Comparison of ENCODE assay signal across 19 cellular contexts in genomic region chr9:22401671-22402070, GRCh38. TPM values are rescaled to one million over a fixed set of nuclear protein-coding genes. Genes with fewer than 3 reads are reported as not detected.
DNase-seq lines count a peak whose midpoint lies in the region; ATAC-seq and TF ChIP-seq lines count a peak whose summit lies in the region.
"Had no signal": no experiment of that assay in that cellular context is flagged by ENCODE, and none has a peak within 500 bp of the region (broad histone marks: within the 10 kb centered on the region; RNA-seq: fewer than 3 reads in every experiment).

No MANE protein-coding gene starts in this region.

- peak; percentile 54 for DNase-seq in Caki2 (ENCODE audit: low read depth)
- DNase-seq in RPMI7951 (ENCODE audit: low read depth), result peak; percentile 16
- peak; percentile 33 for DNase-seq in dedifferentiated amniotic fluid mesenchymal stem cell (ENCODE audit: extremely low spot score)
- peak; percentile 31 for DNase-seq in myocyte (ENCODE audit: low read depth)
- DNase-seq in stimulated activated naive CD8-positive, alpha-beta T cell treated with anti-CD3 and anti-CD28 coated beads, Interleukin-15, Interleukin-2, amounts not matched to agents 100 U/mL and 50 U/mL, for 24 hours, result no peak
- no peak for DNase-seq in foreskin melanocyte
- no peak for DNase-seq in NCI-H748 (lab: John Stamatoyannopoulos, UW; ENCODE audit: unreplicated experiment)
- no peak for DNase-seq in mesothelial cell of epicardium (ENCODE audit: low spot score in 2 of 2, unreplicated experiment in 2 of 2)
- DNase-seq: CD8-positive, alpha-beta memory T cell; DMS79 treated with DMSO at 0.1 percent for 48 hours; KBM-7; NCI-H1436; NCI-H2029; NCI-H2171; NCI-H446 treated with DMSO at 0.1 percent for 48 hours; NCI-H748 treated with DMSO at 0.1 percent for 48 hours; PC-9 had no signal

- H3K4me1 Mint-ChIP-seq in mesothelial cell of epicardium, result no peaks in the 10 kb centered on the region
- H3K4me1 Mint-ChIP-seq: CD8-positive, alpha-beta memory T cell; GM23338 had no signal

- in situ Hi-C loops in Caki2 (cut with HindIII; ENCODE audit: low pct_unique_long_range_greater_than_20kb, low sequenced_read_pairs), result no loop called here

- no peak for ATAC-seq in stimulated activated naive CD8-positive, alpha-beta T cell treated with anti-CD3 and anti-CD28 coated beads, Interleukin-15, Interleukin-2, amounts not matched to agents 100 U/mL and 50 U/mL, for 24 hours
- ATAC-seq: GM12878, GM23338 had no signal

- no peak overlapping the region for H3K4me3 Mint-ChIP-seq in mesothelial cell of epicardium
- H3K4me3 Mint-ChIP-seq: CD8-positive, alpha-beta memory T cell; GM23338 had no signal

- H3K27me3 Mint-ChIP-seq in mesothelial cell of epicardium (ENCODE audit: low read depth), result no peaks in the 10 kb centered on the region

- no peaks in the 10 kb centered on the region for H3K36me3 Mint-ChIP-seq in mesothelial cell of epicardium
- H3K36me3 Mint-ChIP-seq: CD8-positive, alpha-beta memory T cell had no signal

- TF ChIP-seq CTCF in mesothelial cell of epicardium (IDR thresholded peaks at IDR 0.05; ENCODE audit: unreplicated experiment), result no peak

- H3K27ac Mint-ChIP-seq in mesothelial cell of epicardium, result no peak overlapping the region
- H3K27ac Mint-ChIP-seq: CD8-positive, alpha-beta memory T cell; GM23338 had no signal

- H3K9me3 Mint-ChIP-seq in mesothelial cell of epicardium, result peaks cover under 1% of the 10 kb centered on the region
- H3K9me3 Mint-ChIP-seq: CD8-positive, alpha-beta memory T cell; GM23338 had no signal

RNA-seq across cellular contexts. Expression of gene DMRTA1, which starts 45.0 kb away (rescaled TPM):
- 6.0 and 7.3 TPM in 2 replicates for total RNA-seq in Caki2 (2014; rRNA removed; shearing (Covaris generic); ENCODE audit: low replicate concordance)
- total RNA-seq in RPMI7951 (2014; rRNA removed; shearing (Covaris generic)), result 0.78 and 1.1 TPM in 2 replicates
- total RNA-seq in myocyte, result 1.7 and 2.0 TPM in 2 replicates
- polyA plus RNA-seq in myocyte (2012), result 0.78 TPM
- 1.5 to 1.6 TPM (median 1.6 TPM) in 3 replicates for total RNA-seq in mesothelial cell of epicardium
- total RNA-seq: CD8-positive, alpha-beta memory T cell; GM12878 had no signal
- polyA plus RNA-seq: CD8-positive, alpha-beta memory T cell; GM12878 had no signal

Comparison
In these comparisons a context has a peak if more than half of its experiments do, and no peak if none do; other contexts are left out.
1. DNase-seq: peak in Caki2 (single experiment), RPMI7951 (single experiment), dedifferentiated amniotic fluid mesenchymal stem cell (single experiment) and myocyte (single experiment); none in stimulated activated naive CD8-positive, alpha-beta T cell treated with anti-CD3 and anti-CD28 coated beads, Interleukin-15, Interleukin-2, amounts not matched to agents 100 U/mL and 50 U/mL, for 24 hours (single experiment), foreskin melanocyte (single experiment), NCI-H748 (single experiment) and mesothelial cell of epicardium (0 of 2).